20 cellular contexts compared by ENCODE assay signal in genomic region chr2:56671973-56672569, GRCh38.
DNase-seq lines count a peak whose midpoint lies in the region; ATAC-seq and TF ChIP-seq lines count a peak whose summit lies in the region.
"Had no signal": no experiment of that assay in that cellular context is flagged by ENCODE, and none has a peak within 500 bp of the region (broad histone marks: within the 10 kb centered on the region; RNA-seq: fewer than 3 reads in every experiment).

No MANE protein-coding gene starts in this region.

- H3K27me3 ChIP-seq in PC-3 (ENCODE audit: low read length) (0 out of 2 replicates have a peak, but pooled peaks cover 5% of the 10 kb centered on the region), endodermal cell (ENCODE audit: control insufficient read depth, insufficient read depth, low read length, poor library complexity, severe bottlenecking) (no peaks in the 10 kb centered on the region)
- no peaks in the 10 kb centered on the region for H3K27me3 ChIP-seq in CD4-positive, alpha-beta T cell (ENCODE audit: control insufficient read depth, insufficient read depth, low read length)
- no peaks in the 10 kb centered on the region for H3K27me3 ChIP-seq in effector memory CD4-positive, alpha-beta T cell (replicated peaks; ENCODE audit: control insufficient read depth, insufficient read depth, low read length, poor library complexity, severe bottlenecking)
- H3K27me3 ChIP-seq: BLaER1 treated with 17β-estradiol and CSF1 and Interleukin-3, amounts not matched to agents 10 nM and 100 nM had no signal

- 0 out of 2 replicates have a peak, but pooled peaks cover 14% of the 10 kb centered on the region for H3K9me3 ChIP-seq in PC-3 (ENCODE audit: low read length)
- peaks cover 16% of the 10 kb centered on the region for H3K9me3 ChIP-seq in endodermal cell (ENCODE audit: control insufficient read depth, low read length)
- peaks cover 7% of the 10 kb centered on the region for H3K9me3 ChIP-seq in CD4-positive, alpha-beta T cell (ENCODE audit: control insufficient read depth, low read length)
- no peaks in the 10 kb centered on the region for H3K9me3 ChIP-seq in effector memory CD4-positive, alpha-beta T cell (ENCODE audit: control insufficient read depth, low read length)

- 76 to 88% methylated on average over 2 to 4 of the region's 5 CpGs for WGBS in endodermal cell (ENCODE audit: insufficient coverage in 1 of 2, insufficient read length in 1 of 2), 2 experiments

- no peaks in the 10 kb centered on the region for H3K36me3 ChIP-seq in PC-3 (ENCODE audit: low read depth, low read length)
- no peaks in the 10 kb centered on the region for H3K36me3 ChIP-seq in endodermal cell (ENCODE audit: control insufficient read depth, insufficient read depth, low read length)
- no peaks in the 10 kb centered on the region for H3K36me3 ChIP-seq in effector memory CD4-positive, alpha-beta T cell (ENCODE audit: control insufficient read depth, insufficient read depth, low read length)
- H3K36me3 ChIP-seq: BLaER1 treated with 17β-estradiol and CSF1 and Interleukin-3, amounts not matched to agents 10 nM and 100 nM had no signal

- no peak overlapping the region for H3K4me2 ChIP-seq in PC-3 (ENCODE audit: low read length)
- H3K4me2 ChIP-seq: BLaER1 treated with 17β-estradiol and CSF1 and Interleukin-3, amounts not matched to agents 10 nM and 100 nM had no signal

- H3K27me3 Mint-ChIP-seq in endodermal cell (ENCODE audit: insufficient read depth), result no peaks in the 10 kb centered on the region
- H3K27me3 Mint-ChIP-seq in CD4-positive, alpha-beta T cell, result no peaks in the 10 kb centered on the region
- H3K27me3 Mint-ChIP-seq: activated naive CD8-positive, alpha-beta T cell treated with anti-CD3 and anti-CD28 coated beads, Interleukin-2, amount 50 U/mL, for 24 hours had no signal

- H2AFZ ChIP-seq in PC-3 (ENCODE audit: low read length), result no peak overlapping the region

- H3K9ac ChIP-seq in PC-3 (ENCODE audit: low read length), result no peak overlapping the region
- H3K9ac ChIP-seq in endodermal cell (ENCODE audit: extremely low read depth, low read length, poor library complexity, severe bottlenecking), result no peak overlapping the region
- H3K9ac ChIP-seq: BLaER1 treated with 17β-estradiol and CSF1 and Interleukin-3, amounts not matched to agents 10 nM and 100 nM had no signal

- intact Hi-C loops in PC-3 (cut with micrococcal nuclease) (no loop called here), posterior vena cava (cut with DNase I) (no loop called here)
- intact Hi-C loops in CD4-positive, alpha-beta T cell (cut with DNase I, micrococcal nuclease), result no loop called here

- peak; percentile 67 for DNase-seq in NCI-H82 (lab: John Stamatoyannopoulos, UW)
- DNase-seq in NCI-H82 treated with DMSO at 0.1 percent for 48 hours (lab: John Stamatoyannopoulos, UW; ENCODE audit: unreplicated experiment), result no peak
- DNase-seq in PC-3, result peak; percentile 37
- peak; percentile 49 for DNase-seq in endodermal cell
- DNase-seq in posterior vena cava (ENCODE audit: low spot score), result peak; percentile 65
- DNase-seq in CD4-positive, alpha-beta T cell, result no peak
- DNase-seq in effector memory CD4-positive, alpha-beta T cell, result no peak
- DNase-seq: activated naive CD8-positive, alpha-beta T cell treated with anti-CD3 and anti-CD28 coated beads, Interleukin-2, amount 50 U/mL, for 24 hours; central memory CD4-positive, alpha-beta T cell; effector CD8-positive, alpha-beta T cell; hippocampal formation; left cardiac atrium; NCI-H187 treated with DMSO at 0.1 percent for 48 hours; NCI-H446 treated with DMSO at 0.1 percent for 48 hours; SIG-M5; stimulated activated CD4-positive, alpha-beta T cell treated with anti-CD3 and anti-CD28 coated beads, Interleukin-12 subunit alpha, Interleukin-12 subunit beta, amount 100 ng/mL, for 4 hours; T-helper 2 cell had no signal

- no peaks in the 10 kb centered on the region for H3K4me1 ChIP-seq in PC-3 (ENCODE audit: insufficient read depth, low read length)
- no peaks in the 10 kb centered on the region for H3K4me1 ChIP-seq in endodermal cell (ENCODE audit: control insufficient read depth, insufficient read depth, low read length)
- no peaks in the 10 kb centered on the region for H3K4me1 ChIP-seq in effector memory CD4-positive, alpha-beta T cell (ENCODE audit: control insufficient read depth, insufficient read depth, low read length, poor library complexity, severe bottlenecking)
- H3K4me1 ChIP-seq: BLaER1 treated with 17β-estradiol and CSF1 and Interleukin-3, amounts not matched to agents 10 nM and 100 nM had no signal

- TF ChIP-seq CTCF in PC-3 (conservative IDR thresholded peaks at IDR 0.05; ENCODE audit: low read depth, low read length), result peak; percentile 44; the same call in 1 of the 2 replicates
- peak; percentile 55 for TF ChIP-seq CTCF in endodermal cell (conservative IDR thresholded peaks at IDR 0.05)
- TF ChIP-seq CTCF in CD4-positive, alpha-beta T cell (IDR thresholded peaks at IDR 0.05), result no peak

- no peaks in the 10 kb centered on the region for H4K20me1 ChIP-seq in PC-3 (ENCODE audit: low read length)
- H4K20me1 ChIP-seq: BLaER1 treated with 17β-estradiol and CSF1 and Interleukin-3, amounts not matched to agents 10 nM and 100 nM had no signal

- H3K27ac ChIP-seq in PC-3 (ENCODE audit: low read length) (no peak overlapping the region), endodermal cell (ENCODE audit: low read depth, low read length) (no peak overlapping the region)
- H3K27ac ChIP-seq in CD4-positive, alpha-beta T cell (ENCODE audit: low read depth, low read length), result no peak overlapping the region
- no peak overlapping the region for H3K27ac ChIP-seq in effector memory CD4-positive, alpha-beta T cell (ENCODE audit: insufficient read depth, low read length, poor library complexity, severe bottlenecking)
- H3K27ac ChIP-seq: BLaER1 treated with 17β-estradiol and CSF1 and Interleukin-3, amounts not matched to agents 10 nM and 100 nM had no signal

- no peak overlapping the region for H3K4me3 Mint-ChIP-seq in endodermal cell
- H3K4me3 Mint-ChIP-seq in CD4-positive, alpha-beta T cell, result no peak overlapping the region
- H3K4me3 Mint-ChIP-seq: activated naive CD8-positive, alpha-beta T cell treated with anti-CD3 and anti-CD28 coated beads, Interleukin-2, amount 50 U/mL, for 24 hours had no signal

- H3K9me2 ChIP-seq in PC-3 (replicated peaks; ENCODE audit: low read length), result no peaks in the 10 kb centered on the region

- BruUV-seq in PC-3 (replicated peaks; lab: Mats Ljungman, UMichigan), result no TSS peak

- CTCF ChIA-PET in PC-3 (lab: Charles Lee), result no interaction called here
- CTCF ChIA-PET in CD4-positive, alpha-beta T cell (lab: Charles Lee), result no interaction called here

- no peaks in the 10 kb centered on the region for H3K4me1 Mint-ChIP-seq in endodermal cell
- no peaks in the 10 kb centered on the region for H3K4me1 Mint-ChIP-seq in CD4-positive, alpha-beta T cell (ENCODE audit: low read depth)
- H3K4me1 Mint-ChIP-seq: activated naive CD8-positive, alpha-beta T cell treated with anti-CD3 and anti-CD28 coated beads, Interleukin-2, amount 50 U/mL, for 24 hours had no signal

- no peaks in the 10 kb centered on the region for H3K79me2 ChIP-seq in PC-3 (ENCODE audit: low read length)

- peak; percentile 33; the same call in 1 of the 2 replicates for ATAC-seq in PC-3
- no peak for ATAC-seq in CD4-positive, alpha-beta T cell (ENCODE audit: poor library complexity)
- ATAC-seq in GM21825 (IDR thresholded peaks at IDR 0.05; ENCODE audit: unreplicated experiment), result no peak
- ATAC-seq: activated naive CD8-positive, alpha-beta T cell treated with anti-CD3 and anti-CD28 coated beads, Interleukin-2, amount 50 U/mL, for 24 hours; left cardiac atrium; mucosa of descending colon had no signal

- POLR2A ChIA-PET in PC-3 (lab: Charles Lee; ENCODE audit: unreplicated experiment), result no interaction called here
- POLR2A ChIA-PET in CD4-positive, alpha-beta T cell (lab: Charles Lee), result no interaction called here

- no peak overlapping the region for H3K27ac Mint-ChIP-seq in endodermal cell
- no peak overlapping the region for H3K27ac Mint-ChIP-seq in CD4-positive, alpha-beta T cell
- H3K27ac Mint-ChIP-seq: activated naive CD8-positive, alpha-beta T cell treated with anti-CD3 and anti-CD28 coated beads, Interleukin-2, amount 50 U/mL, for 24 hours had no signal

- H3K4me3 ChIP-seq in PC-3 (ENCODE audit: low read length) (no peak overlapping the region), endodermal cell (ENCODE audit: low read length) (no peak overlapping the region)
- H3K4me3 ChIP-seq in effector memory CD4-positive, alpha-beta T cell (ENCODE audit: insufficient read depth, low read depth, low read length, poor library complexity, severe bottlenecking), result no peak overlapping the region
- H3K4me3 ChIP-seq: BLaER1 treated with 17β-estradiol and CSF1 and Interleukin-3, amounts not matched to agents 10 nM and 100 nM; mucosa of descending colon had no signal

- H3K36me3 Mint-ChIP-seq in endodermal cell (ENCODE audit: low read depth), result no peaks in the 10 kb centered on the region
- H3K36me3 Mint-ChIP-seq in CD4-positive, alpha-beta T cell (ENCODE audit: low read depth), result no peaks in the 10 kb centered on the region

- H3F3A ChIP-seq in PC-3 (ENCODE audit: low read length, unreplicated experiment), result no peaks in the 10 kb centered on the region

- H3K9me3 Mint-ChIP-seq in endodermal cell, result peaks cover 20% of the 10 kb centered on the region
- H3K9me3 Mint-ChIP-seq in CD4-positive, alpha-beta T cell, result peaks cover 12% of the 10 kb centered on the region

Comparison
In these comparisons a context has a peak if more than half of its experiments do, and no peak if none do; other contexts are left out.
1. DNase-seq: peak in NCI-H82 (single experiment), PC-3 (single experiment), endodermal cell (single experiment) and posterior vena cava (single experiment); none in NCI-H82 treated with DMSO at 0.1 percent for 48 hours (single experiment), CD4-positive, alpha-beta T cell (0 of 10) and effector memory CD4-positive, alpha-beta T cell (0 of 3).